27 cellular contexts compared by ENCODE assay signal in the genomic region with DNA sequence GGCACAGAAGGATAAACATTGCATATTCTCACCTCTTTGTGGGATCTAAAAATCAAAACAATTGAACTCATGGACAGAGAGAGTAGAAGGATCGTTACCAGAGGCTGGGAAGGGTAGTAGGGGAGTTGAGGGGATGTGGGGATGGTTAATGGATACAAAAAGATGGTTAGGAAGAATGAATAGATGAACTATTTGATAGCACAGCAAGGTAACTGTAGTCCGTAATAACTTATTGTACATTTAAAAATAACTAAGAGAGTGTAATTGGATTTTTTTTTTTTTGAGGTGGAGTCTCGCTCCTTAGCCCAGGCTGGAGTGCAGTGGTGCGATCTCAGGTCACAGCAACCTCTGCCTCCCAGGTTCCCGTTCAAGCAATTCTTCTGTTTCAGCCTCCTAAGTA.
"Had no signal": no experiment of that assay in that cellular context is flagged by ENCODE, and none has a peak within 500 bp of the region (broad histone marks: within the 10 kb centered on the region; RNA-seq: fewer than 3 reads in every experiment).

No MANE protein-coding gene starts in this region.

- DNase-seq: colonic mucosa; cortex of kidney; dermis blood vessel endothelial cell; dorsolateral prefrontal cortex; effector CD4-positive, alpha-beta T cell; effector CD8-positive, alpha-beta T cell; effector memory CD4-positive, alpha-beta T cell; effector memory CD8-positive, alpha-beta T cell; endodermal cell; erythroblast; esophagus squamous epithelium; foreskin fibroblast; foreskin keratinocyte; foreskin melanocyte; gastrocnemius medialis; glutamatergic neuron; head of caudate nucleus; heart left ventricle; heart right ventricle had no signal

- H3K4me3 ChIP-seq: colonic mucosa, coronary artery, dorsolateral prefrontal cortex, esophagus muscularis mucosa, esophagus squamous epithelium, gastrocnemius medialis, gastroesophageal sphincter, heart left ventricle, heart right ventricle had no signal

- FAIRE-seq: colon, endometrium, endothelial cell of umbilical vein had no signal

- H3K4me1 ChIP-seq: colonic mucosa, esophagus muscularis mucosa, esophagus squamous epithelium, foreskin keratinocyte, gastrocnemius medialis, gastroesophageal sphincter, heart left ventricle, heart right ventricle had no signal

- H3K9me3 ChIP-seq: colonic mucosa, gastrocnemius medialis, gastroesophageal sphincter had no signal

- ATAC-seq: effector memory CD8-positive, alpha-beta T cell; esophagus mucosa; foreskin keratinocyte; gastrocnemius medialis; gastroesophageal sphincter; heart left ventricle; heart right ventricle had no signal

- H3K36me3 ChIP-seq: colonic mucosa, esophagus muscularis mucosa, esophagus squamous epithelium, gastrocnemius medialis, gastroesophageal sphincter, heart left ventricle, heart right ventricle had no signal

- H3K27me3 ChIP-seq: colonic mucosa, dorsolateral prefrontal cortex, esophagus muscularis mucosa, esophagus squamous epithelium, foreskin keratinocyte, gastrocnemius medialis, gastroesophageal sphincter, heart left ventricle, heart right ventricle had no signal

- H3K27ac ChIP-seq: colonic mucosa, coronary artery, dorsolateral prefrontal cortex, epithelial cell of prostate, esophagus muscularis mucosa, esophagus squamous epithelium, foreskin keratinocyte, gastrocnemius medialis, gastroesophageal sphincter, heart left ventricle, heart right ventricle had no signal
